In the genomic region with DNA sequence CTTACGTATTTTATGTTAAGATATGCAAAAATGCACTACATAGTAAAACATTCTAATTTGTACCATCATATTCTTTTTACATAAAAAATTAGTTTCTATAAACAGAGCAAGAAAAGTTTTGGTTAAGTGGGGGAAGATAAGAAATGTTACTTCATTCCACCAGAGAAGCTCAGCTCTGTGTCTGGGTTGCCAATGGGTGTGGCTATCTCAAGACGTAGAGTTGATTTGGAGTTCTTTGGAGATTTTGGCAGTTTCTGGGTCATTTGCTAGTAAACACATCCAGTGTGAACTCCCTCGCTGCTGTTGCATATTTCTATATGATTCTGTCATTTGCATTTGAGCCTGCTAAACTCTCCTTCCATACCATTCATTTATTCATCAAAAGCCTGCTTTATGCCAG, we compare ENCODE assay signal across 1 cellular context.
TF ChIP-seq lines count a peak whose summit lies in the region.

No MANE protein-coding gene starts in this region.

TF ChIP-seq in GM23338, 12 proteins besides CTCF, POLR2A, EP300 and RAD21 (continued from another document):
- TF ChIP-seq, protein P1, sequence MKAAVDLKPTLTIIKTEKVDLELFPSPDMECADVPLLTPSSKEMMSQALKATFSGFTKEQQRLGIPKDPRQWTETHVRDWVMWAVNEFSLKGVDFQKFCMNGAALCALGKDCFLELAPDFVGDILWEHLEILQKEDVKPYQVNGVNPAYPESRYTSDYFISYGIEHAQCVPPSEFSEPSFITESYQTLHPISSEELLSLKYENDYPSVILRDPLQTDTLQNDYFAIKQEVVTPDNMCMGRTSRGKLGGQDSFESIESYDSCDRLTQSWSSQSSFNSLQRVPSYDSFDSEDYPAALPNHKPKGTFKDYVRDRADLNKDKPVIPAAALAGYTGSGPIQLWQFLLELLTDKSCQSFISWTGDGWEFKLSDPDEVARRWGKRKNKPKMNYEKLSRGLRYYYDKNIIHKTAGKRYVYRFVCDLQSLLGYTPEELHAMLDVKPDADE (IDR thresholded peaks at IDR 0.05): no peak
- TF ChIP-seq ZNF331 (CRISPR knock-in tag; IDR thresholded peaks at IDR 0.05; ENCODE audit: low read depth): no peak
- no peak for TF ChIP-seq EZH2phosphoT487 (IDR thresholded peaks at IDR 0.05; ENCODE audit: unreplicated experiment)
- no peak for TF ChIP-seq ZNF114 (CRISPR knock-in tag; IDR thresholded peaks at IDR 0.05)
- TF ChIP-seq CREB1 (CRISPR knock-in tag; IDR thresholded peaks at IDR 0.05; ENCODE audit: low read depth): no peak
- TF ChIP-seq, protein P2, sequence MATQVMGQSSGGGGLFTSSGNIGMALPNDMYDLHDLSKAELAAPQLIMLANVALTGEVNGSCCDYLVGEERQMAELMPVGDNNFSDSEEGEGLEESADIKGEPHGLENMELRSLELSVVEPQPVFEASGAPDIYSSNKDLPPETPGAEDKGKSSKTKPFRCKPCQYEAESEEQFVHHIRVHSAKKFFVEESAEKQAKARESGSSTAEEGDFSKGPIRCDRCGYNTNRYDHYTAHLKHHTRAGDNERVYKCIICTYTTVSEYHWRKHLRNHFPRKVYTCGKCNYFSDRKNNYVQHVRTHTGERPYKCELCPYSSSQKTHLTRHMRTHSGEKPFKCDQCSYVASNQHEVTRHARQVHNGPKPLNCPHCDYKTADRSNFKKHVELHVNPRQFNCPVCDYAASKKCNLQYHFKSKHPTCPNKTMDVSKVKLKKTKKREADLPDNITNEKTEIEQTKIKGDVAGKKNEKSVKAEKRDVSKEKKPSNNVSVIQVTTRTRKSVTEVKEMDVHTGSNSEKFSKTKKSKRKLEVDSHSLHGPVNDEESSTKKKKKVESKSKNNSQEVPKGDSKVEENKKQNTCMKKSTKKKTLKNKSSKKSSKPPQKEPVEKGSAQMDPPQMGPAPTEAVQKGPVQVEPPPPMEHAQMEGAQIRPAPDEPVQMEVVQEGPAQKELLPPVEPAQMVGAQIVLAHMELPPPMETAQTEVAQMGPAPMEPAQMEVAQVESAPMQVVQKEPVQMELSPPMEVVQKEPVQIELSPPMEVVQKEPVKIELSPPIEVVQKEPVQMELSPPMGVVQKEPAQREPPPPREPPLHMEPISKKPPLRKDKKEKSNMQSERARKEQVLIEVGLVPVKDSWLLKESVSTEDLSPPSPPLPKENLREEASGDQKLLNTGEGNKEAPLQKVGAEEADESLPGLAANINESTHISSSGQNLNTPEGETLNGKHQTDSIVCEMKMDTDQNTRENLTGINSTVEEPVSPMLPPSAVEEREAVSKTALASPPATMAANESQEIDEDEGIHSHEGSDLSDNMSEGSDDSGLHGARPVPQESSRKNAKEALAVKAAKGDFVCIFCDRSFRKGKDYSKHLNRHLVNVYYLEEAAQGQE (IDR thresholded peaks at IDR 0.05; ENCODE audit: unreplicated experiment): no peak
- TF ChIP-seq JUNB (IDR thresholded peaks at IDR 0.05; ENCODE audit: unreplicated experiment): no peak
- no peak for TF ChIP-seq NANOG (IDR thresholded peaks at IDR 0.05; ENCODE audit: borderline replicate concordance)
- TF ChIP-seq STAT1 (IDR thresholded peaks at IDR 0.05; ENCODE audit: unreplicated experiment): no peak
